Comparison of ENCODE assay signal across 8 cellular contexts in the genomic region with DNA sequence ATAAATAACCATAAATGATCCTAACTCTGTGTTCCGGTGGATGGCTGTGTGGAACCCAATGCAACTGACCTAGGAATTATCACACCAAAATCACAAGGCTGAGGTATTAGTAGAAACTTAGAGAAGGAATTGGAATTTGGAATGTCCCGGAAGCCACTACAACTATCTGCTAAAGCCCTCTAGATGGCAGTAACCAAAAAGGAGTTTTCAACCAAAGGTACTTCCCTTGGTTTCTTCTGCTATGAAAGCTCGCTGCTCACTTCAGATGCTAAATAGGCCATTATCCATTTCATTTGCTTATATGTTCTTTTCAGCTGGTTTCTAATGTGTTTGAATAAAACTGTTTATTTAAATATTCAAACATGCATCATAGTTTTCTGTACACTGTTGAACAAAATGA.
DNase-seq lines count a peak whose midpoint lies in the region; ATAC-seq, FAIRE-seq and TF ChIP-seq lines count a peak whose summit lies in the region.

No MANE protein-coding gene starts in this region.

- H3K36me3 ChIP-seq in Peyer's patch: no peaks in the 10 kb centered on the region

- H3K27me3 ChIP-seq in Peyer's patch: no peaks in the 10 kb centered on the region

- ATAC-seq in HG03095 (IDR thresholded peaks at IDR 0.05; ENCODE audit: unreplicated experiment): no peak
- ATAC-seq in esophagus mucosa: no peak

- no peak overlapping the region for H3K4me3 ChIP-seq in Peyer's patch

- DNase-seq in DMS153 treated with DMSO at 0.1 percent for 48 hours (lab: John Stamatoyannopoulos, UW; ENCODE audit: unreplicated experiment) (peak; percentile 23), NAMALWA (ENCODE audit: low spot score) (peak; percentile 46), Peyer's patch (no peak)
- no peak for DNase-seq in central memory CD4-positive, alpha-beta T cell

- H3K4me1 ChIP-seq in Peyer's patch: no peaks in the 10 kb centered on the region

- H3K9me3 ChIP-seq in Peyer's patch: no peaks in the 10 kb centered on the region

- TF ChIP-seq POLR2A in Peyer's patch (IDR thresholded peaks at IDR 0.05): no peak

- no peak for TF ChIP-seq CTCF in Peyer's patch (IDR thresholded peaks at IDR 0.05)

- no peak overlapping the region for H3K27ac ChIP-seq in Peyer's patch

- FAIRE-seq in TTC549 (lab: Jason Lieb, UNC) (peak; percentile 65), islet of Langerhans (lab: Jason Lieb, UNC) (peak; percentile 81)

Comparison
In these comparisons a context has a peak if more than half of its experiments do, and no peak if none do; other contexts are left out.
1. DNase-seq: peak in DMS153 treated with DMSO at 0.1 percent for 48 hours (single experiment) and NAMALWA (single experiment); none in central memory CD4-positive, alpha-beta T cell (single experiment) and Peyer's patch (0 of 3).